Comparison of ENCODE assay signal across 25 cellular contexts in genomic region chr5:139426222-139426885, GRCh38. TPM values are rescaled to one million over a fixed set of nuclear protein-coding genes. Genes with fewer than 3 reads are reported as not detected.
DNase-seq lines count a peak whose midpoint lies in the region; ATAC-seq, FAIRE-seq and TF ChIP-seq lines count a peak whose summit lies in the region.
"Had no signal": no experiment of that assay in that cellular context is flagged by ENCODE, and none has a peak within 500 bp of the region (broad histone marks: within the 10 kb centered on the region; RNA-seq: fewer than 3 reads in every experiment).

No MANE protein-coding gene starts in this region.

- 89% methylated on average over 5 of the region's 8 CpGs; no CpG with 5 or more reads in 1 of the 2 experiments for WGBS in IMR-90 (ENCODE audit: extremely low coverage in 2 of 2, insufficient read length in 1 of 2), 2 experiments
- WGBS in K562 (ENCODE audit: insufficient coverage, low coverage, missing lambda C conversion rate): 12% methylated on average over 8 of the region's 8 CpGs
- 75% methylated on average over 8 of the region's 8 CpGs for WGBS in mesenchymal stem cell

- no peak overlapping the region for H3K4me2 ChIP-seq in IMR-90 (ENCODE audit: low read depth, low read length)
- H3K4me2 ChIP-seq in K562 (ENCODE audit: insufficient read depth, low read length): no peak overlapping the region
- H3K4me2 ChIP-seq in mesenchymal stem cell (ENCODE audit: low read length, poor library complexity, severe bottlenecking): no peak overlapping the region

- no peak overlapping the region for H3K56ac ChIP-seq in IMR-90 (ENCODE audit: extremely low read depth, insufficient read depth, low read length)

- H2AK5ac ChIP-seq in IMR-90 (ENCODE audit: low read depth, low read length) (no peak overlapping the region), mesenchymal stem cell (ENCODE audit: low read length, severe bottlenecking) (peak overlapping the region; percentile 69)

- no peak overlapping the region for H4K5ac ChIP-seq in IMR-90 (ENCODE audit: low read depth, low read length)

- H3K4me1 ChIP-seq in IMR-90 (ENCODE audit: control insufficient read depth, insufficient read depth, low read length): peaks cover 2% of the 10 kb centered on the region; the same call in 1 of the 2 replicates
- peaks cover 3 to 5% of the 10 kb centered on the region in 2 experiments; a peak in 3 of 5 replicates for H3K4me1 ChIP-seq in K562 (replicated peaks in 1 of 2; ENCODE audit: control insufficient read depth in 2 of 2, insufficient read depth in 2 of 2, low read length in 2 of 2)
- peaks cover 6% of the 10 kb centered on the region for H3K4me1 ChIP-seq in mesenchymal stem cell (ENCODE audit: control insufficient read depth, insufficient read depth, low read depth, low read length)
- H3K4me1 ChIP-seq: body of pancreas, uterus had no signal

- H3K27ac ChIP-seq in IMR-90 (ENCODE audit: insufficient read depth, low read length): no peak overlapping the region
- no peak overlapping the region for H3K27ac ChIP-seq in K562 (ENCODE audit: extremely low read depth, low read depth, low read length)
- H3K27ac ChIP-seq in mesenchymal stem cell (ENCODE audit: low read length, poor library complexity, severe bottlenecking): peak overlapping the region; percentile 75
- H3K27ac ChIP-seq: body of pancreas, esophagus muscularis mucosa, uterus had no signal

- H2BK20ac ChIP-seq in IMR-90 (ENCODE audit: low read depth, low read length): no peak overlapping the region

- H3K4me3 ChIP-seq in AG09309 (ENCODE audit: control insufficient read depth, low read depth, low read length) (no peak overlapping the region), IMR-90 (ENCODE audit: insufficient read depth, low read depth, low read length) (no peak overlapping the region), K562 (no peak overlapping the region), mesenchymal stem cell (ENCODE audit: insufficient read depth in 1 of 2, low read depth in 1 of 2, low read length in 2 of 2) (no peak overlapping the region)
- H3K4me3 ChIP-seq: body of pancreas, esophagus muscularis mucosa, GM12878, uterus had no signal

- no peak for TF ChIP-seq CTCF in AG09309 (IDR thresholded peaks at IDR 0.05; ENCODE audit: control insufficient read depth, insufficient read depth, low read depth, low read length, missing control alignments)
- TF ChIP-seq CTCF in IMR-90 (conservative IDR thresholded peaks at IDR 0.05; ENCODE audit: low read depth, low read length): no peak
- TF ChIP-seq CTCF in K562 (IDR thresholded peaks at IDR 0.05 in 2 of 3, conservative IDR thresholded peaks at IDR 0.05 in 1 of 3; ENCODE audit: insufficient read depth in 2 of 3, low read depth in 1 of 3, low read length in 3 of 3): no peak

- in situ Hi-C loops in IMR-90 (cut with MboI; ENCODE audit: low sequenced_read_pairs) (loop anchor here (10.0 kb wide), 1 partner anchor 338 kb away; no protein-coding TSS in a partner anchor), K562 (cut with MboI) (no loop called here)

- H3K9me3 ChIP-seq in IMR-90 (ENCODE audit: control insufficient read depth, insufficient read depth, low read length) (no peaks in the 10 kb centered on the region), K562 (replicated peaks; ENCODE audit: control insufficient read depth, insufficient read depth, low read depth, low read length) (no peaks in the 10 kb centered on the region), mesenchymal stem cell (ENCODE audit: control insufficient read depth, low read length) (no peaks in the 10 kb centered on the region)
- H3K9me3 ChIP-seq: body of pancreas, esophagus muscularis mucosa, uterus had no signal

- TF ChIP-seq RAD21 in IMR-90 (IDR thresholded peaks at IDR 0.05; ENCODE audit: low read length) (no peak), K562 (CRISPR knock-in tag; conservative IDR thresholded peaks at IDR 0.05 in 1 of 2, IDR thresholded peaks at IDR 0.05 in 1 of 2) (no peak)

- H3K27me3 ChIP-seq in IMR-90 (ENCODE audit: control insufficient read depth, insufficient read depth, low read length): no peaks in the 10 kb centered on the region
- no peaks in the 10 kb centered on the region for H3K27me3 ChIP-seq in K562 (ENCODE audit: control insufficient read depth in 2 of 2, insufficient read depth in 2 of 2, low read length in 2 of 2)
- no peaks in the 10 kb centered on the region for H3K27me3 ChIP-seq in mesenchymal stem cell (ENCODE audit: control insufficient read depth in 1 of 2, insufficient read depth in 1 of 2, low read length in 2 of 2)
- H3K27me3 ChIP-seq: body of pancreas, esophagus muscularis mucosa, uterus had no signal

- H2BK120ac ChIP-seq in IMR-90 (ENCODE audit: low read depth, low read length) (no peak overlapping the region), mesenchymal stem cell (ENCODE audit: low read depth, low read length) (no peak overlapping the region)

- no peak overlapping the region for H2AK9ac ChIP-seq in IMR-90 (replicated peaks; ENCODE audit: low read depth, low read length, poor library complexity)

- H4K91ac ChIP-seq in IMR-90 (ENCODE audit: insufficient read depth, low read depth, low read length) (no peak overlapping the region), mesenchymal stem cell (ENCODE audit: low read length) (no peak overlapping the region)

- no peak overlapping the region for H2BK15ac ChIP-seq in IMR-90 (ENCODE audit: low read depth, low read length)
- H2BK15ac ChIP-seq in mesenchymal stem cell (ENCODE audit: low read depth, poor library complexity, severe bottlenecking): no peak overlapping the region

- H4K20me1 ChIP-seq in IMR-90 (ENCODE audit: insufficient read depth, low read length) (no peaks in the 10 kb centered on the region), K562 (replicated peaks; ENCODE audit: control insufficient read depth, insufficient read depth, low read length) (no peaks in the 10 kb centered on the region)

- H3K79me2 ChIP-seq in K562 (ENCODE audit: control insufficient read depth, insufficient read depth, low read length): no peaks in the 10 kb centered on the region

- no peak for TF ChIP-seq EP300 in K562 (IDR thresholded peaks at IDR 0.05; ENCODE audit: low read length)

- H3K14ac ChIP-seq in IMR-90 (replicated peaks; ENCODE audit: low read depth, low read length) (no peak overlapping the region), mesenchymal stem cell (ENCODE audit: low read length in 2 of 2) (no peak overlapping the region)

- H4K8ac ChIP-seq in IMR-90 (ENCODE audit: low read depth in 2 of 2, low read length in 2 of 2) (no peak overlapping the region), mesenchymal stem cell (ENCODE audit: low read length) (no peak overlapping the region)

- DNase-seq in AG09309 (ENCODE audit: low read depth) (peak; percentile 46), IMR-90 (peak; percentile 49), K562 (ENCODE audit: extremely low read depth in 1 of 4, low spot score in 3 of 4) (peak in 1 of 4 experiments; percentile 28), mesenchymal stem cell (peak; percentile 55)
- DNase-seq: activated CD4-positive, alpha-beta T cell treated with anti-CD3 and anti-CD28 coated beads, Interleukin-2, amount 10 ng/mL, durations not matched to agents 7 days and 5 days; activated naive CD4-positive, alpha-beta T cell treated with anti-CD3 and anti-CD28 coated beads, Interleukin-2, amount 50 U/mL, for 16 hours; activated T-cell treated with anti-CD3 and anti-CD28 coated beads for 4 hours; body of pancreas; GOT3; kidney glomerular epithelial cell; NCI-H1105 treated with DMSO at 0.1 percent for 48 hours; NCI-H526 treated with DMSO at 0.1 percent for 48 hours; OCI-M1; uterus had no signal

- H2AFZ ChIP-seq in IMR-90 (replicated peaks; ENCODE audit: low read length, poor library complexity) (no peak overlapping the region), K562 (ENCODE audit: low read depth, low read length) (0 out of 2 replicates have a peak overlapping the region, but pooled peaks have one; percentile 46), mesenchymal stem cell (ENCODE audit: low read depth, low read length) (no peak overlapping the region)

- no peaks in the 10 kb centered on the region for H3K79me1 ChIP-seq in IMR-90 (ENCODE audit: low read depth in 1 of 2, low read length in 2 of 2)
- H3K79me1 ChIP-seq in mesenchymal stem cell (replicated peaks; ENCODE audit: low read length, poor library complexity, severe bottlenecking): peaks cover 1% of the 10 kb centered on the region

- no peak overlapping the region for H3K9ac ChIP-seq in IMR-90 (ENCODE audit: low read depth, low read length)
- no peak overlapping the region for H3K9ac ChIP-seq in K562 (ENCODE audit: insufficient read depth in 1 of 2, low read depth in 2 of 2, low read length in 2 of 2)
- H3K9ac ChIP-seq in mesenchymal stem cell (ENCODE audit: low read length): peak overlapping the region; percentile 61

- dilution Hi-C loops in IMR-90 (cut with HindIII; ENCODE audit: low sequenced_read_pairs, unreplicated experiment): no loop called here

- H3K9me1 ChIP-seq in IMR-90 (ENCODE audit: insufficient read depth, low read length) (0 out of 2 replicates have a peak, but pooled peaks cover 7% of the 10 kb centered on the region), K562 (ENCODE audit: control insufficient read depth, insufficient read depth, low read length) (no peaks in the 10 kb centered on the region)

- H2BK12ac ChIP-seq in mesenchymal stem cell (ENCODE audit: low read length in 2 of 2): no peak overlapping the region

- no TSS peak for BruUV-seq in IMR-90 (replicated peaks; lab: Mats Ljungman, UMichigan)
- no TSS peak for BruUV-seq in K562 (replicated peaks; lab: Mats Ljungman, UMichigan)

- CTCF ChIA-PET in IMR-90 (lab: Yijun Ruan, JAX): interaction anchor here (1.0 kb wide), 1 partner anchor 87 kb away, joined by 4 read pairs; no protein-coding TSS in a partner anchor
- CTCF ChIA-PET in K562 (lab: Yijun Ruan, JAX; ENCODE audit: low intra/inter-chr PET ratio): interaction anchor here (0.6 kb wide), 1 partner anchor 75 kb away, joined by 3 read pairs; no protein-coding TSS in a partner anchor

- POLR2A ChIA-PET in IMR-90 (lab: Charles Lee; ENCODE audit: unreplicated experiment): no interaction called here
- POLR2A ChIA-PET in K562 (lab: Yijun Ruan, JAX): interaction anchor here (1.1 to 1.2 kb wide), 2 partner anchors 10 to 12 kb away, joined by 3 to 5 read pairs; no protein-coding TSS in a partner anchor

- H3K18ac ChIP-seq in IMR-90 (ENCODE audit: low read depth, low read length): no peak overlapping the region
- H3K18ac ChIP-seq in mesenchymal stem cell (ENCODE audit: low read depth in 1 of 2, low read length in 2 of 2): no peak overlapping the region

- TF ChIP-seq POLR2A in IMR-90 (IDR thresholded peaks at IDR 0.05; ENCODE audit: low read depth, low read length) (no peak), K562 (conservative IDR thresholded peaks at IDR 0.05) (no peak)

- no peak overlapping the region for H3K4ac ChIP-seq in IMR-90 (ENCODE audit: low read depth, low read length)
- H3K4ac ChIP-seq in mesenchymal stem cell (ENCODE audit: low read depth in 1 of 2, low read length in 2 of 2): no peak overlapping the region

- H2BK5ac ChIP-seq in IMR-90 (ENCODE audit: low read depth, low read length, poor library complexity, severe bottlenecking): no peak overlapping the region
- no peak overlapping the region for H2BK5ac ChIP-seq in mesenchymal stem cell (ENCODE audit: low read depth, low read length, poor library complexity, severe bottlenecking)

- peaks cover 22% of the 10 kb centered on the region for H3K36me3 ChIP-seq in IMR-90 (ENCODE audit: control insufficient read depth, insufficient read depth, low read length)
- no peaks in the 10 kb centered on the region for H3K36me3 ChIP-seq in K562 (ENCODE audit: control insufficient read depth, insufficient read depth, low read length)
- peaks cover 14 to 41% of the 10 kb centered on the region in 2 experiments for H3K36me3 ChIP-seq in mesenchymal stem cell (ENCODE audit: control insufficient read depth in 1 of 2, insufficient read depth in 2 of 2, low read depth in 1 of 2, low read length in 2 of 2)
- H3K36me3 ChIP-seq: uterus had no signal

- no peak for FAIRE-seq in K562 (lab: Jason Lieb, UNC)
- FAIRE-seq: GM12878, TTC549 had no signal

- intact Hi-C loops in IMR-90 (cut with micrococcal nuclease) (no loop called here), K562 (cut with micrococcal nuclease) (loop anchor here (10.0 kb wide), 1 partner anchor 338 kb away; no protein-coding TSS in a partner anchor)

- ATAC-seq in IMR-90 (ENCODE audit: low read depth) (peak; percentile 15; the same call in 1 of the 2 replicates), K562 (peak; percentile 66), GM19467 (IDR thresholded peaks at IDR 0.05; ENCODE audit: unreplicated experiment) (no peak), GM19035 (IDR thresholded peaks at IDR 0.05; ENCODE audit: unreplicated experiment) (no peak), HG03175 (IDR thresholded peaks at IDR 0.05; ENCODE audit: unreplicated experiment) (no peak), GM21367 (IDR thresholded peaks at IDR 0.05; ENCODE audit: unreplicated experiment) (no peak)
- ATAC-seq: body of pancreas, GM12878 had no signal

- H3K23ac ChIP-seq in IMR-90 (ENCODE audit: low read depth, low read length) (no peak overlapping the region), mesenchymal stem cell (ENCODE audit: low read length in 2 of 2) (no peak overlapping the region)

RNA-seq across cellular contexts. Expression of gene DNAJC18, which starts 13.0 kb away (rescaled TPM):
- total RNA-seq in IMR-90 (2012; rRNA removed) (9.2 and 11.1 TPM in 2 replicates), K562 (2014; rRNA removed) (1.5 and 2.1 TPM in 2 replicates), K562 (2014; rRNA removed; fragmentation: Illumina TruSeq; extraction: Trizol) (7.3 TPM in 2 replicates), K562 (2015; rRNA removed; fragmentation: Illumina TruSeq; extraction: Trizol) (2.8 and 4.9 TPM in 2 replicates), K562 (2021) (5.0 and 7.5 TPM in 2 replicates)
- polyA plus RNA-seq in IMR-90 (2012; rRNA removed) (6.3 and 8.5 TPM in 2 replicates), K562 (2011; rRNA removed) (5.4 and 8.7 TPM in 2 replicates), K562 (2014; fragmentation: Illumina TruSeq; extraction: Trizol) (8.4 and 8.7 TPM in 2 replicates), K562 (2014; fragmentation: Nextera tagmentation; extraction: Ambion mirVana) (10 to 100 TPM in 1 of 2 experiments, 1 to 10 TPM in 1; 7.7 to 13.3 TPM), K562 (2014; rRNA removed) (6.2 and 10.9 TPM in 2 replicates)
- 2.2 and 2.4 TPM in 2 replicates for polyA plus RNA-seq in IMR-90 (2012; cell fraction: cytosol; rRNA removed)
- 0.99 and 6.1 TPM in 2 replicates for polyA plus RNA-seq in IMR-90 (2012; cell fraction: nucleus; rRNA removed; ENCODE audit: low replicate concordance)
- 2.3 and 4.5 TPM in 2 replicates for total RNA-seq in K562 (2011; cell fraction: chromatin; rRNA removed; ENCODE audit: low replicate concordance)
- total RNA-seq in K562 (2011; cell fraction: nucleolus; rRNA removed): 0.79 and 1.3 TPM in 2 replicates
- total RNA-seq in K562 (2011; cell fraction: nucleoplasm; rRNA removed): 3.1 and 3.3 TPM in 2 replicates
- polyA plus RNA-seq in K562 (2011; cell fraction: cytosol; rRNA removed): 2.0 and 4.2 TPM in 2 replicates
- polyA plus RNA-seq in K562 (2011; cell fraction: nucleus; rRNA removed): 1.1 and 1.4 TPM in 2 replicates
- polyA plus RNA-seq in K562 (2012): 5.5 and 6.8 TPM in 2 replicates
- polyA minus RNA-seq in K562 (2011; rRNA and poly(A)+ RNA removed): 2.5 and 5.2 TPM in 2 replicates
- polyA minus RNA-seq in K562 (2011; cell fraction: cytosol; rRNA and poly(A)+ RNA removed): 1.8 and 2.4 TPM in 2 replicates
- 0.40 and 0.89 TPM in 2 replicates for polyA minus RNA-seq in K562 (2011; cell fraction: nucleus; rRNA and poly(A)+ RNA removed)
- polyA plus RNA-seq in mesenchymal stem cell (2013, experiment 1 of 2): 14.4 TPM
- polyA plus RNA-seq in mesenchymal stem cell (2013, experiment 2 of 2): 17.7 TPM

RNA-seq across cellular contexts. Expression of gene SPATA24, which starts 22.5 kb away (rescaled TPM):
- total RNA-seq in IMR-90 (2012; rRNA removed) (4.3 and 4.4 TPM in 2 replicates), K562 (2014; rRNA removed) (10.7 and 12.6 TPM in 2 replicates), K562 (2014; rRNA removed; fragmentation: Illumina TruSeq; extraction: Trizol) (9.3 and 9.6 TPM in 2 replicates), K562 (2015; rRNA removed; fragmentation: Illumina TruSeq; extraction: Trizol) (5.8 and 7.2 TPM in 2 replicates), K562 (2021) (6.0 and 8.0 TPM in 2 replicates)
- polyA plus RNA-seq in IMR-90 (2012; rRNA removed) (3.8 and 4.1 TPM in 2 replicates), K562 (2011; rRNA removed) (4.9 and 7.4 TPM in 2 replicates), K562 (2014; fragmentation: Illumina TruSeq; extraction: Trizol) (10.2 and 10.4 TPM in 2 replicates), K562 (2014; fragmentation: Nextera tagmentation; extraction: Ambion mirVana) (1 to 10 TPM; 4.1 to 4.6 TPM), K562 (2014; rRNA removed) (9.9 and 14.4 TPM in 2 replicates)
- polyA plus RNA-seq in IMR-90 (2012; cell fraction: cytosol; rRNA removed): 1.2 and 2.1 TPM in 2 replicates
- 1.9 and 5.1 TPM in 2 replicates for polyA plus RNA-seq in IMR-90 (2012; cell fraction: nucleus; rRNA removed; ENCODE audit: low replicate concordance)
- total RNA-seq in K562 (2011; cell fraction: chromatin; rRNA removed; ENCODE audit: low replicate concordance): 13.3 and 27.5 TPM in 2 replicates
- 19.8 and 20.0 TPM in 2 replicates for total RNA-seq in K562 (2011; cell fraction: nucleolus; rRNA removed)
- total RNA-seq in K562 (2011; cell fraction: nucleoplasm; rRNA removed): 14.7 and 17.5 TPM in 2 replicates
- 1.4 and 1.9 TPM in 2 replicates for polyA plus RNA-seq in K562 (2011; cell fraction: cytosol; rRNA removed)
- 5.4 and 7.1 TPM in 2 replicates for polyA plus RNA-seq in K562 (2011; cell fraction: nucleus; rRNA removed)
- 10.1 and 11.8 TPM in 2 replicates for polyA plus RNA-seq in K562 (2012)
- 4.3 and 5.1 TPM in 2 replicates for polyA minus RNA-seq in K562 (2011; rRNA and poly(A)+ RNA removed)
- 1.4 TPM in 1 of 2 replicates, not detected in the other for polyA minus RNA-seq in K562 (2011; cell fraction: cytosol; rRNA and poly(A)+ RNA removed)
- polyA minus RNA-seq in K562 (2011; cell fraction: nucleus; rRNA and poly(A)+ RNA removed): 2.8 and 4.1 TPM in 2 replicates
- polyA plus RNA-seq in mesenchymal stem cell (2013, experiment 1 of 2): 7.3 TPM
- polyA plus RNA-seq in mesenchymal stem cell (2013, experiment 2 of 2): 6.5 TPM

RNA-seq across cellular contexts. Expression of gene PROB1, which starts 31.4 kb away (rescaled TPM):
- under 0.01 TPM in 2 replicates for total RNA-seq in IMR-90 (2012; rRNA removed)
- 0.36 and 0.38 TPM in 2 replicates for polyA plus RNA-seq in IMR-90 (2012; rRNA removed)
- 0.29 and 0.45 TPM in 2 replicates for polyA plus RNA-seq in IMR-90 (2012; cell fraction: cytosol; rRNA removed)
- polyA plus RNA-seq in IMR-90 (2012; cell fraction: nucleus; rRNA removed; ENCODE audit: low replicate concordance): 1.4 and 1.9 TPM in 2 replicates
- 1.1 and 4.1 TPM in 2 replicates for total RNA-seq in K562 (2011; cell fraction: chromatin; rRNA removed; ENCODE audit: low replicate concordance)
- 3.4 and 4.3 TPM in 2 replicates for total RNA-seq in K562 (2011; cell fraction: nucleolus; rRNA removed)
- 2.1 and 2.2 TPM in 2 replicates for total RNA-seq in K562 (2011; cell fraction: nucleoplasm; rRNA removed)
- total RNA-seq in K562 (2014; rRNA removed): 1.1 and 1.2 TPM in 2 replicates
- 0.33 and 0.35 TPM in 2 replicates for total RNA-seq in K562 (2014; rRNA removed; fragmentation: Illumina TruSeq; extraction: Trizol)
- 0.58 and 0.75 TPM in 2 replicates for total RNA-seq in K562 (2015; rRNA removed; fragmentation: Illumina TruSeq; extraction: Trizol)
- total RNA-seq in K562 (2021): 1.6 and 1.8 TPM in 2 replicates
- polyA plus RNA-seq in K562 (2011; rRNA removed): 0.45 and 0.47 TPM in 2 replicates
- 0.47 and 1.6 TPM in 2 replicates for polyA plus RNA-seq in K562 (2011; cell fraction: cytosol; rRNA removed)
- polyA plus RNA-seq in K562 (2011; cell fraction: nucleus; rRNA removed): 1.3 and 2.6 TPM in 2 replicates
- polyA plus RNA-seq in K562 (2012): 0.85 and 3.5 TPM in 2 replicates
- 0.42 and 0.57 TPM in 2 replicates for polyA plus RNA-seq in K562 (2014; fragmentation: Illumina TruSeq; extraction: Trizol)
- under 1 TPM; 0.01 TPM for polyA plus RNA-seq in K562 (2014; fragmentation: Nextera tagmentation; extraction: Ambion mirVana)
- polyA plus RNA-seq in K562 (2014; rRNA removed): 1.2 and 1.5 TPM in 2 replicates
- 0.27 and 0.60 TPM in 2 replicates for polyA minus RNA-seq in K562 (2011; rRNA and poly(A)+ RNA removed)
- 0.76 TPM in 1 of 2 replicates, not detected in the other for polyA minus RNA-seq in K562 (2011; cell fraction: cytosol; rRNA and poly(A)+ RNA removed)
- 0.67 and 0.94 TPM in 2 replicates for polyA minus RNA-seq in K562 (2011; cell fraction: nucleus; rRNA and poly(A)+ RNA removed)
- polyA plus RNA-seq in mesenchymal stem cell (2013, experiment 1 of 2): 0.76 TPM
- 0.82 TPM for polyA plus RNA-seq in mesenchymal stem cell (2013, experiment 2 of 2)

RNA-seq across cellular contexts. Expression of gene ECSCR, which starts 36.2 kb away (rescaled TPM):
- total RNA-seq in IMR-90 (2012; rRNA removed) (3.1 and 3.9 TPM in 2 replicates), K562 (2014; rRNA removed) (not detected in 2 replicates), K562 (2014; rRNA removed; fragmentation: Illumina TruSeq; extraction: Trizol) (not detected in 2 replicates), K562 (2015; rRNA removed; fragmentation: Illumina TruSeq; extraction: Trizol) (not detected in 2 replicates), K562 (2021) (not detected in 2 replicates)
- polyA plus RNA-seq in IMR-90 (2012; rRNA removed) (3.6 and 3.8 TPM in 2 replicates), K562 (2011; rRNA removed) (0.07 and 0.10 TPM in 2 replicates), K562 (2014; fragmentation: Illumina TruSeq; extraction: Trizol) (not detected in 2 replicates), K562 (2014; fragmentation: Nextera tagmentation; extraction: Ambion mirVana) (under 1 TPM; 0.13 to 0.25 TPM), K562 (2014; rRNA removed) (not detected in 2 replicates)
- polyA plus RNA-seq in IMR-90 (2012; cell fraction: cytosol; rRNA removed): 4.6 and 4.8 TPM in 2 replicates
- 1.7 and 1.9 TPM in 2 replicates for polyA plus RNA-seq in IMR-90 (2012; cell fraction: nucleus; rRNA removed; ENCODE audit: low replicate concordance)
- total RNA-seq in K562 (2011; cell fraction: chromatin; rRNA removed; ENCODE audit: low replicate concordance): not detected in 2 replicates
- total RNA-seq in K562 (2011; cell fraction: nucleolus; rRNA removed): not detected in 2 replicates
- total RNA-seq in K562 (2011; cell fraction: nucleoplasm; rRNA removed): not detected in 2 replicates
- 0.16 and 0.22 TPM in 2 replicates for polyA plus RNA-seq in K562 (2011; cell fraction: cytosol; rRNA removed)
- polyA plus RNA-seq in K562 (2011; cell fraction: nucleus; rRNA removed): 0.26 TPM in 1 of 2 replicates, not detected in the other
- polyA plus RNA-seq in K562 (2012): 0.12 and 0.19 TPM in 2 replicates
- not detected in 2 replicates for polyA minus RNA-seq in K562 (2011; rRNA and poly(A)+ RNA removed)
- not detected in 2 replicates for polyA minus RNA-seq in K562 (2011; cell fraction: cytosol; rRNA and poly(A)+ RNA removed)
- not detected in 2 replicates for polyA minus RNA-seq in K562 (2011; cell fraction: nucleus; rRNA and poly(A)+ RNA removed)
- polyA plus RNA-seq in mesenchymal stem cell (2013, experiment 1 of 2): 0.30 TPM
- 0.49 TPM for polyA plus RNA-seq in mesenchymal stem cell (2013, experiment 2 of 2)
- total RNA-seq: mesothelial cell of epicardium had no signal

RNA-seq across cellular contexts. Expression of gene MZB1, which starts 36.6 kb away (rescaled TPM):
- total RNA-seq in IMR-90 (2012; rRNA removed) (not detected in 2 replicates), K562 (2014; rRNA removed) (0.37 TPM in 1 of 2 replicates, not detected in the other), K562 (2014; rRNA removed; fragmentation: Illumina TruSeq; extraction: Trizol) (not detected in 2 replicates), K562 (2015; rRNA removed; fragmentation: Illumina TruSeq; extraction: Trizol) (not detected in 2 replicates), K562 (2021) (0.31 TPM in 2 replicates)
- polyA plus RNA-seq in IMR-90 (2012; rRNA removed) (not detected in 2 replicates), K562 (2011; rRNA removed) (0.13 and 0.15 TPM in 2 replicates), K562 (2014; fragmentation: Illumina TruSeq; extraction: Trizol) (not detected in 2 replicates), K562 (2014; fragmentation: Nextera tagmentation; extraction: Ambion mirVana) (not detected), K562 (2014; rRNA removed) (0.13 TPM in 1 of 2 replicates, not detected in the other)
- not detected in 2 replicates for polyA plus RNA-seq in IMR-90 (2012; cell fraction: cytosol; rRNA removed)
- polyA plus RNA-seq in IMR-90 (2012; cell fraction: nucleus; rRNA removed; ENCODE audit: low replicate concordance): 0.14 TPM in 1 of 2 replicates, not detected in the other
- 0.65 and 3.0 TPM in 2 replicates for total RNA-seq in K562 (2011; cell fraction: chromatin; rRNA removed; ENCODE audit: low replicate concordance)
- 1.6 and 2.5 TPM in 2 replicates for total RNA-seq in K562 (2011; cell fraction: nucleolus; rRNA removed)
- 0.73 and 1.3 TPM in 2 replicates for total RNA-seq in K562 (2011; cell fraction: nucleoplasm; rRNA removed)
- polyA plus RNA-seq in K562 (2011; cell fraction: cytosol; rRNA removed): not detected in 2 replicates
- 0.29 and 0.36 TPM in 2 replicates for polyA plus RNA-seq in K562 (2011; cell fraction: nucleus; rRNA removed)
- polyA plus RNA-seq in K562 (2012): 0.13 and 0.89 TPM in 2 replicates
- polyA minus RNA-seq in K562 (2011; rRNA and poly(A)+ RNA removed): 0.14 TPM in 1 of 2 replicates, not detected in the other
- polyA minus RNA-seq in K562 (2011; cell fraction: cytosol; rRNA and poly(A)+ RNA removed): not detected in 2 replicates
- polyA minus RNA-seq in K562 (2011; cell fraction: nucleus; rRNA and poly(A)+ RNA removed): 0.13 and 0.78 TPM in 2 replicates
- not detected for polyA plus RNA-seq in mesenchymal stem cell (2013, experiment 1 of 2)
- polyA plus RNA-seq in mesenchymal stem cell (2013, experiment 2 of 2): not detected
- total RNA-seq: Daoy, dermis microvascular lymphatic vessel endothelial cell, renal cortical epithelial cell had no signal

Comparison
In these comparisons a context has a peak if more than half of its experiments do, and no peak if none do; other contexts are left out.
1. ATAC-seq: peak in IMR-90 (single experiment) and K562 (single experiment); none in GM19467 (single experiment), GM19035 (single experiment), HG03175 (single experiment) and GM21367 (single experiment).